1 cellular context compared by ENCODE assay signal in the genomic region with DNA sequence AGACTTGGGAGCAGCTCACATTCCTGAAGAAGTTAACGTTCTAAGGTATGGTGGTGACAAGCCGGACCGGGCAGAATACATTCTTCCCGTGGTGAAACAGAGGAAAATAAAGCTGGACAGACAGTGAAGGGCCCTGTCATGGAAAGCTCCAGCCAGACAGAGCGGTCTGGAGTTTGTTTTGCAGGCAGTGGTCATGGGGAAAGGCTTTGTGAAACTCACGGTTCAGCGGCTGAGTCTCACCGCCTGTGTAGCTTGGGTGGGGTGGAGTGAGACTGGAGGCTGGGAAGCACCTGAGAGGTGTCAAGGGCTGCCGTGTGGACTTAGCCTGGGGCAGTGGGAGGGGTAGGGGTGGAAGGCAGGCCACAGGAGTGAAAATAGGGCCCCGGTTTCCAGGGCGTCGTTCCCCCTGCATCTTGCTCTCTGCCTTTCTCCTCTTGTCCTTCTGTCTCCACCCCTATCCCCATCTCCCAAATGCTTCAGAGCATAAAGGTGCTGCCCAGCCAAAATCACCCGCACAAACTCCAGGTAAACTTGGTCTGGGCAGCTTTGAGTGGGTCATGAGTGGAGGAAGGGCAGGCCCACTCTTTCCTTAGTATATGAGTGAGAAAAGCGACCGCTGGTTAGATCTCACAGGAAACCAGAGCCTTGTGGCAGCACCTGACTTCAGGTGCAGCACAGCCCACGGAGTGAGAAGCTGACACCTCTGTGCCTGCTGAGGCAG.
TF ChIP-seq lines count a peak whose summit lies in the region.

No MANE protein-coding gene starts in this region.

TF ChIP-seq in IMR-90, 13 proteins besides CTCF, POLR2A, EP300 and RAD21:
- TF ChIP-seq FOS (IDR thresholded peaks at IDR 0.05; ENCODE audit: low read depth, low read length) (no peak), NFE2L2 (IDR thresholded peaks at IDR 0.05; ENCODE audit: low read depth, low read length) (no peak), MAFK (IDR thresholded peaks at IDR 0.05; ENCODE audit: low read depth, low read length) (no peak), CHD1 (IDR thresholded peaks at IDR 0.05; ENCODE audit: low read depth, low read length) (no peak), RCOR1 (IDR thresholded peaks at IDR 0.05; ENCODE audit: insufficient replicate concordance, low read length) (no peak), RFX5 (IDR thresholded peaks at IDR 0.05; ENCODE audit: low read depth, low read length) (no peak), SMC3 (IDR thresholded peaks at IDR 0.05; ENCODE audit: low read depth, low read length) (no peak), CEBPB (IDR thresholded peaks at IDR 0.05; ENCODE audit: low read depth, low read length) (no peak), MXI1 (IDR thresholded peaks at IDR 0.05; ENCODE audit: borderline replicate concordance, low read depth, low read length) (no peak), MAZ (IDR thresholded peaks at IDR 0.05; ENCODE audit: borderline replicate concordance, low read depth, low read length) (no peak), BHLHE40 (IDR thresholded peaks at IDR 0.05; ENCODE audit: low read depth, low read length) (no peak)
- TF ChIP-seq, protein P1, sequence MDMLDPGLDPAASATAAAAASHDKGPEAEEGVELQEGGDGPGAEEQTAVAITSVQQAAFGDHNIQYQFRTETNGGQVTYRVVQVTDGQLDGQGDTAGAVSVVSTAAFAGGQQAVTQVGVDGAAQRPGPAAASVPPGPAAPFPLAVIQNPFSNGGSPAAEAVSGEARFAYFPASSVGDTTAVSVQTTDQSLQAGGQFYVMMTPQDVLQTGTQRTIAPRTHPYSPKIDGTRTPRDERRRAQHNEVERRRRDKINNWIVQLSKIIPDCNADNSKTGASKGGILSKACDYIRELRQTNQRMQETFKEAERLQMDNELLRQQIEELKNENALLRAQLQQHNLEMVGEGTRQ (IDR thresholded peaks at IDR 0.05; ENCODE audit: low read depth, low read length), result no peak
- TF ChIP-seq, protein P2, sequence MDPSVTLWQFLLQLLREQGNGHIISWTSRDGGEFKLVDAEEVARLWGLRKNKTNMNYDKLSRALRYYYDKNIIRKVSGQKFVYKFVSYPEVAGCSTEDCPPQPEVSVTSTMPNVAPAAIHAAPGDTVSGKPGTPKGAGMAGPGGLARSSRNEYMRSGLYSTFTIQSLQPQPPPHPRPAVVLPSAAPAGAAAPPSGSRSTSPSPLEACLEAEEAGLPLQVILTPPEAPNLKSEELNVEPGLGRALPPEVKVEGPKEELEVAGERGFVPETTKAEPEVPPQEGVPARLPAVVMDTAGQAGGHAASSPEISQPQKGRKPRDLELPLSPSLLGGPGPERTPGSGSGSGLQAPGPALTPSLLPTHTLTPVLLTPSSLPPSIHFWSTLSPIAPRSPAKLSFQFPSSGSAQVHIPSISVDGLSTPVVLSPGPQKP (IDR thresholded peaks at IDR 0.05; ENCODE audit: borderline replicate concordance, low read depth, low read length), result no peak
TF ChIP-seq in IMR-90: peak in this region for 0.
